8 cellular contexts compared by ENCODE assay signal in the genomic region with DNA sequence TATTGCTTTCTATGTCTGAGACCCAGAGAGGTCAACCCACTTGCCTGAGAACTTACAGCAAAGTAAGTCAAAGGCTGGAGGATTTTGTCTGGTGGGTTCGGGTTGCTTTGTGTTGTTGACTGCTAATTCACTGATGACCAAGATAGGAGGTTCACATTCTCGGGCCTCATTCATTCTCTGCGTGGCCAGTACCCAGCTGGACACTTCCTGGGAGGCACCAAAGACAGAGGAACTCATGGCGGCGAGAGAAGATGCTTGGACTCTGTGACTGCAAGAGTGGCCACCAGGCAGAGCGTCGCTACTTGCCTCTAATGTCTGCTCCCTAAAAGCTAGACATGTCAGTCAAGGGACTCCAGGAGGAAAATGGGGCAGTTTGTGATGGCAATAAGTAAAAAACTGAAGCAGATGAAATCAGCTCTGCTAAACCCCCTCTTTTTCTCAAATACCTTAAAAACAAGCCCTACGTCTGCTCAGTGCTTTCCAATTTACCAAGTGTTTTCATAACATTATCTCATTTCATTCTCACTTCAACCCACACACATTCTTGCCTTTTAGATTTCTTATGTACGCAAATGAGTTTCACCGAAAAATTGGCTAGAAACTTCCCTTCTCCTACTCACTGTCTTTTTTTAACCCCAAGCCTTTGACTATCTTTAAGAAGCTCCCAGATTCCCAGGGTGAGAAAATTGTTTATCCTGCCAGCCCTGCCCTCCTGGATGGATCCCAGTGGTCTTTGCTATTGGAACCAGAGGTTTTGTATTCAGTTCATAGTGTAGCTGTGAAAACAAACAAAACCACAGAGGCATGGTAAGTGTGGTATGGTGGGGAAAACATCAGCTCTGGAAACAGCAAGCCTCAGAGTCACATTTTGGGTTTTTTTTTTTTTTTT. TPM values are rescaled to one million over a fixed set of nuclear protein-coding genes. Genes with fewer than 3 reads are reported as not detected.
DNase-seq lines count a peak whose midpoint lies in the region; ATAC-seq, FAIRE-seq and TF ChIP-seq lines count a peak whose summit lies in the region.

No MANE protein-coding gene starts in this region.

- no peaks in the 10 kb centered on the region for H3K9me3 Mint-ChIP-seq in activated T-helper 1 cell treated with anti-CD3 and anti-CD28 coated beads, Interleukin-12 subunit alpha, Interleukin-12 subunit beta, Interleukin-2, Interleukin-4 antibody, amounts not matched to agents 30 ng/mL and 10 ng/mL and 1 ng/mL, durations not matched to agents 14 hours and 24 hours and 36 hours

- peaks cover 0 to 2% (median under 1%) of the 10 kb centered on the region in 4 donors for H3K27me3 ChIP-seq in liver (ENCODE audit: control insufficient read depth in 4 of 4, insufficient read depth in 4 of 4, low read length in 3 of 4)
- H3K27me3 ChIP-seq in HepG2 (ENCODE audit: control insufficient read depth in 1 of 2, insufficient read depth in 2 of 2, low read length in 2 of 2): peaks cover 5 to 68% of the 10 kb centered on the region in 2 experiments; a peak in 4 of 5 replicates

- peak overlapping the region; percentile 60 to 65 for H3K27ac ChIP-seq in liver (ENCODE audit: low read depth in 1 of 2, low read length in 2 of 2)
- H3K27ac ChIP-seq in HepG2 (ENCODE audit: extremely low read length, insufficient read depth, low read length): no peak overlapping the region
- H3K27ac ChIP-seq in mesodermal cell (ENCODE audit: low read depth, low read length, severe bottlenecking): peak overlapping the region; percentile 74

- no peak for FAIRE-seq in HepG2 (lab: Jason Lieb, UNC)

- TF ChIP-seq CTCF in liver (IDR thresholded peaks at IDR 0.05; ENCODE audit: low read depth, low read length, missing input control) (no peak), HepG2 (CRISPR knock-in tag; IDR thresholded peaks at IDR 0.05) (no peak)

- H3K9me3 ChIP-seq in liver (ENCODE audit: control insufficient read depth in 4 of 4, low read length in 3 of 4) (no peaks in the 10 kb centered on the region), HepG2 (ENCODE audit: low read length) (no peaks in the 10 kb centered on the region), mesodermal cell (ENCODE audit: control insufficient read depth, low read length) (no peaks in the 10 kb centered on the region)

- peaks cover 7% of the 10 kb centered on the region for H3K27me3 Mint-ChIP-seq in activated T-helper 1 cell treated with anti-CD3 and anti-CD28 coated beads, Interleukin-12 subunit alpha, Interleukin-12 subunit beta, Interleukin-2, Interleukin-4 antibody, amounts not matched to agents 30 ng/mL and 10 ng/mL and 1 ng/mL, durations not matched to agents 14 hours and 24 hours and 36 hours (ENCODE audit: insufficient read depth)

- H3K4me3 ChIP-seq in liver (ENCODE audit: low read depth in 1 of 3, low read length in 3 of 3) (no peak overlapping the region), HepG2 (replicated peaks in 1 of 3; ENCODE audit: insufficient read depth in 1 of 3, low read depth in 2 of 3, low read length in 3 of 3) (no peak overlapping the region), mesodermal cell (ENCODE audit: extremely low read depth, insufficient read depth, low read length, poor library complexity, severe bottlenecking) (no peak overlapping the region)

- TF ChIP-seq EP300 in HepG2 (IDR thresholded peaks at IDR 0.05; ENCODE audit: low read depth in 2 of 2, low read length in 2 of 2) (no peak), HepG2 (CRISPR knock-in tag; IDR thresholded peaks at IDR 0.05; ENCODE audit: borderline replicate concordance) (no peak)

- H3K4me1 ChIP-seq in liver (ENCODE audit: control insufficient read depth in 4 of 4, insufficient read depth in 4 of 4, low read length in 3 of 4): peaks cover 0 to 11% (median 3%) of the 10 kb centered on the region in 4 donors
- H3K4me1 ChIP-seq in HepG2 (ENCODE audit: insufficient read depth, low read length): no peaks in the 10 kb centered on the region
- peaks cover 23% of the 10 kb centered on the region for H3K4me1 ChIP-seq in mesodermal cell (ENCODE audit: control insufficient read depth, insufficient read depth, low read length, poor library complexity, severe bottlenecking)

- no peaks in the 10 kb centered on the region; the same call in 1 of the 2 replicates for H4K20me1 ChIP-seq in HepG2 (ENCODE audit: insufficient read depth, low read length)

- H3K36me3 ChIP-seq in liver (ENCODE audit: control insufficient read depth in 4 of 4, insufficient read depth in 3 of 4, low read depth in 1 of 4, low read length in 3 of 4): no peaks in the 10 kb centered on the region
- no peaks in the 10 kb centered on the region for H3K36me3 ChIP-seq in HepG2 (replicated peaks in 1 of 2; ENCODE audit: control insufficient read depth in 1 of 2, insufficient read depth in 2 of 2, low read length in 2 of 2)
- no peaks in the 10 kb centered on the region for H3K36me3 ChIP-seq in mesodermal cell (ENCODE audit: control insufficient read depth, insufficient read depth, low read length)

- TF ChIP-seq POLR2A in HepG2 (IDR thresholded peaks at IDR 0.05; ENCODE audit: insufficient read depth in 1 of 2, low read depth in 2 of 2, low read length in 2 of 2): no peak

- CTCF ChIA-PET in HepG2 (lab: Yijun Ruan, JAX; ENCODE audit: low intra/inter-chr PET ratio, low total read pairs): no interaction called here

- no peak overlapping the region for H3K9ac ChIP-seq in liver (ENCODE audit: low read depth in 1 of 2, low read length in 2 of 2)
- no peak overlapping the region for H3K9ac ChIP-seq in HepG2 (ENCODE audit: insufficient read depth, low read depth, low read length)

- POLR2A ChIA-PET in HepG2 (lab: Yijun Ruan, JAX): no interaction called here

- WGBS in liver: 71% methylated on average over 10 of the region's 10 CpGs
- 36% methylated on average over 10 of the region's 10 CpGs for WGBS in HepG2 (ENCODE audit: low lambda C conversion rate)
- WGBS in mesodermal cell (ENCODE audit: insufficient coverage in 2 of 2), 2 experiments: 61 to 80% methylated on average over 4 to 10 of the region's 10 CpGs

- ATAC-seq in HepG2: no peak

- peaks cover 84% of the 10 kb centered on the region for H3K4me1 Mint-ChIP-seq in activated T-helper 1 cell treated with anti-CD3 and anti-CD28 coated beads, Interleukin-12 subunit alpha, Interleukin-12 subunit beta, Interleukin-2, Interleukin-4 antibody, amounts not matched to agents 30 ng/mL and 10 ng/mL and 1 ng/mL, durations not matched to agents 14 hours and 24 hours and 36 hours (ENCODE audit: low read depth)

- peak overlapping the region; percentile 91 for H3K4me3 Mint-ChIP-seq in activated T-helper 1 cell treated with anti-CD3 and anti-CD28 coated beads, Interleukin-12 subunit alpha, Interleukin-12 subunit beta, Interleukin-2, Interleukin-4 antibody, amounts not matched to agents 30 ng/mL and 10 ng/mL and 1 ng/mL, durations not matched to agents 14 hours and 24 hours and 36 hours

- H2AFZ ChIP-seq in HepG2 (ENCODE audit: low read length): no peak overlapping the region

- H3K27ac Mint-ChIP-seq in activated T-helper 1 cell treated with anti-CD3 and anti-CD28 coated beads, Interleukin-12 subunit alpha, Interleukin-12 subunit beta, Interleukin-2, Interleukin-4 antibody, amounts not matched to agents 30 ng/mL and 10 ng/mL and 1 ng/mL, durations not matched to agents 14 hours and 24 hours and 36 hours: peak overlapping the region; percentile 97

- no peak for DNase-seq in HepG2 (ENCODE audit: low spot score)
- no peak for DNase-seq in activated T-helper 1 cell treated with anti-CD3 and anti-CD28 coated beads, Interleukin-12 subunit alpha, Interleukin-12 subunit beta, Interleukin-2, Interleukin-4 antibody, amounts not matched to agents 30 ng/mL and 10 ng/mL and 1 ng/mL, durations not matched to agents 14 hours and 24 hours and 36 hours (ENCODE audit: low spot score)
- DNase-seq in activated gamma-delta T cell treated with Interleukin-2 at 50 U/mL for 16 hours: no peak
- no peak for DNase-seq in NCI-H187 treated with DMSO at 0.1 percent for 48 hours (lab: John Stamatoyannopoulos, UW)
- no peak for DNase-seq in activated gamma-delta T cell (lab: John Stamatoyannopoulos, UW)
- DNase-seq in SW 1271 (lab: John Stamatoyannopoulos, UW): no peak

- H3K79me2 ChIP-seq in HepG2 (ENCODE audit: insufficient read depth, low read length): no peaks in the 10 kb centered on the region

- in situ Hi-C loops in HepG2 (cut with HindIII; ENCODE audit: extremely low pct_ligation_motif_present, low pct_unique_long_range_greater_than_20kb): no loop called here

- TF ChIP-seq RAD21 in liver (IDR thresholded peaks at IDR 0.05) (no peak), HepG2 (CRISPR knock-in tag; IDR thresholded peaks at IDR 0.05) (no peak)

- H3K36me3 Mint-ChIP-seq in activated T-helper 1 cell treated with anti-CD3 and anti-CD28 coated beads, Interleukin-12 subunit alpha, Interleukin-12 subunit beta, Interleukin-2, Interleukin-4 antibody, amounts not matched to agents 30 ng/mL and 10 ng/mL and 1 ng/mL, durations not matched to agents 14 hours and 24 hours and 36 hours (ENCODE audit: low read depth): no peaks in the 10 kb centered on the region

- intact Hi-C loops in HepG2 (cut with micrococcal nuclease; ENCODE audit: unreplicated experiment): no loop called here
- intact Hi-C loops in activated T-helper 1 cell treated with anti-CD3 and anti-CD28 coated beads, Interleukin-12 subunit alpha, Interleukin-12 subunit beta, Interleukin-2, Interleukin-4 antibody, amounts not matched to agents 30 ng/mL and 10 ng/mL and 1 ng/mL, durations not matched to agents 14 hours and 24 hours and 36 hours (cut with micrococcal nuclease): loop anchor here (1.0 to 2.0 kb wide), 9 partner anchors 8 to 221 kb away; partner anchors contain the start of gene LCLAT1

- H3K4me2 ChIP-seq in HepG2 (ENCODE audit: low read depth, low read length): no peak overlapping the region

- BruUV-seq in HepG2 (replicated peaks; lab: Mats Ljungman, UMichigan): no TSS peak

RNA-seq across cellular contexts. Expression of gene LBH, which starts 4.9 kb away (rescaled TPM):
- total RNA-seq in liver (10 to 100 TPM in 1 of 2 donors, 1 to 10 TPM in 1; 8.5 to 50.8 TPM), HepG2 (2016; rRNA removed; fragmentation: Illumina TruSeq; extraction: Trizol) (0.09 and 0.10 TPM in 2 replicates)
- polyA plus RNA-seq in liver (1 to 10 TPM; 4.1 to 9.6 TPM), HepG2 (2011; rRNA removed) (0.16 and 0.25 TPM in 2 replicates)
- not detected in 2 replicates for total RNA-seq in HepG2 (2016; cell fraction: cytosol; rRNA removed; fragmentation: Illumina TruSeq; extraction: Trizol; ENCODE audit: low read depth)
- 0.15 TPM in 1 of 2 replicates, not detected in the other for total RNA-seq in HepG2 (2016; cell fraction: insoluble cytoplasmic fraction; rRNA removed; fragmentation: Illumina TruSeq; extraction: Trizol)
- total RNA-seq in HepG2 (2016; cell fraction: membrane; rRNA removed; fragmentation: Illumina TruSeq; extraction: Trizol): 0.06 and 0.10 TPM in 2 replicates
- total RNA-seq in HepG2 (2016; cell fraction: nucleus; rRNA removed; fragmentation: Illumina TruSeq; extraction: Trizol): not detected in 2 replicates
- 0.12 and 0.28 TPM in 2 replicates for polyA plus RNA-seq in HepG2 (2011; cell fraction: cytosol; rRNA removed)
- polyA plus RNA-seq in HepG2 (2011; cell fraction: nucleus; rRNA removed): 0.05 and 0.16 TPM in 2 replicates
- 0.13 TPM in 1 of 2 replicates, not detected in the other for polyA plus RNA-seq in HepG2 (2012)
- not detected in 2 replicates for polyA plus RNA-seq in HepG2 (2016; cell fraction: cytosol; fragmentation: Illumina TruSeq; extraction: Trizol; ENCODE audit: low read depth)
- polyA plus RNA-seq in HepG2 (2016; cell fraction: insoluble cytoplasmic fraction; fragmentation: Illumina TruSeq; extraction: Trizol; ENCODE audit: low read depth): 0.16 and 0.23 TPM in 2 replicates
- polyA plus RNA-seq in HepG2 (2016; cell fraction: membrane; fragmentation: Illumina TruSeq; extraction: Trizol; ENCODE audit: low read depth): 0.14 TPM in 1 of 2 replicates, not detected in the other
- not detected in 2 replicates for polyA plus RNA-seq in HepG2 (2016; cell fraction: nucleus; fragmentation: Illumina TruSeq; extraction: Trizol; ENCODE audit: insufficient read depth, low read depth)
- polyA minus RNA-seq in HepG2 (2011; rRNA and poly(A)+ RNA removed; ENCODE audit: low replicate concordance): 0.16 and 0.91 TPM in 2 replicates
- polyA minus RNA-seq in HepG2 (2011; cell fraction: cytosol; rRNA and poly(A)+ RNA removed): not detected in 2 replicates
- 0.13 TPM in 1 of 2 replicates, not detected in the other for polyA minus RNA-seq in HepG2 (2011; cell fraction: nucleus; rRNA and poly(A)+ RNA removed)
- total RNA-seq in activated T-helper 1 cell treated with anti-CD3 and anti-CD28 coated beads, Interleukin-12 subunit alpha, Interleukin-12 subunit beta, Interleukin-2, Interleukin-4 antibody, amounts not matched to agents 30 ng/mL and 10 ng/mL and 1 ng/mL, durations not matched to agents 14 hours and 24 hours and 36 hours: 306 and 313 TPM in 2 replicates
- 69.1 TPM for polyA plus RNA-seq in mesodermal cell (2013, experiment 1 of 2)
- polyA plus RNA-seq in mesodermal cell (2013, experiment 2 of 2): 71.0 TPM

Comparison
In these comparisons a context has a peak if more than half of its experiments do, and no peak if none do; other contexts are left out.
1. RNA of gene LBH, which starts 4.9 kb away (total RNA-seq): 306 to 313 TPM in activated T-helper 1 cell treated with anti-CD3 and anti-CD28 coated beads, Interleukin-12 subunit alpha, Interleukin-12 subunit beta, Interleukin-2, Interleukin-4 antibody, amounts not matched to agents 30 ng/mL and 10 ng/mL and 1 ng/mL, durations not matched to agents 14 hours and 24 hours and 36 hours and 8.5 to 50.8 TPM in liver; 0.06 to 0.15 TPM in HepG2; every median in the first group is over 4 times any median in the second.